2 cellular contexts compared by ENCODE assay signal in the genomic region with DNA sequence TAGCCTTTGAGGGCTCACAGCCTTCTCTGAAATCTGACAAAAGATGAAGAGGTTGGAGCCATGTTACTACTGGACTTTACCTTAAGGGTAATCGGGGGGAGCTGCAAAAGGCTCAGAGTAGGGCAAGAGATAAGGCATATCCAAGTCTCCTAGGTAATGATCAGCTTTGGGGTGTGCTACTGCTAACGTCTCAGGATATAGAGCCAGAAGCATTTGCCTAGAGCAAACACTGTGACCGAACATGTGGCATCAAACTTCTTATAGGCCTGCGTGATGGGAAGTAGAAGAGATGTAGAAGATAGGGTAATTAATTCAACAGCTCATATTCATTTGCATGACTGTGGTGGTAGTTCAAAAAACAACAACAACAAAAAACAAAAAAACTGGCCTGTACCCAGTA.
TF ChIP-seq lines count a peak whose summit lies in the region.

No MANE protein-coding gene starts in this region.

TF ChIP-seq in GM23338, 12 proteins besides CTCF, POLR2A, EP300 and RAD21 (continues in another document):
- no peak for TF ChIP-seq ZNF114 (CRISPR knock-in tag; IDR thresholded peaks at IDR 0.05)
- TF ChIP-seq ZNF331 (CRISPR knock-in tag; IDR thresholded peaks at IDR 0.05; ENCODE audit: low read depth): no peak
- TF ChIP-seq CREB1 (CRISPR knock-in tag; IDR thresholded peaks at IDR 0.05; ENCODE audit: low read depth): no peak
- TF ChIP-seq, protein P1, sequence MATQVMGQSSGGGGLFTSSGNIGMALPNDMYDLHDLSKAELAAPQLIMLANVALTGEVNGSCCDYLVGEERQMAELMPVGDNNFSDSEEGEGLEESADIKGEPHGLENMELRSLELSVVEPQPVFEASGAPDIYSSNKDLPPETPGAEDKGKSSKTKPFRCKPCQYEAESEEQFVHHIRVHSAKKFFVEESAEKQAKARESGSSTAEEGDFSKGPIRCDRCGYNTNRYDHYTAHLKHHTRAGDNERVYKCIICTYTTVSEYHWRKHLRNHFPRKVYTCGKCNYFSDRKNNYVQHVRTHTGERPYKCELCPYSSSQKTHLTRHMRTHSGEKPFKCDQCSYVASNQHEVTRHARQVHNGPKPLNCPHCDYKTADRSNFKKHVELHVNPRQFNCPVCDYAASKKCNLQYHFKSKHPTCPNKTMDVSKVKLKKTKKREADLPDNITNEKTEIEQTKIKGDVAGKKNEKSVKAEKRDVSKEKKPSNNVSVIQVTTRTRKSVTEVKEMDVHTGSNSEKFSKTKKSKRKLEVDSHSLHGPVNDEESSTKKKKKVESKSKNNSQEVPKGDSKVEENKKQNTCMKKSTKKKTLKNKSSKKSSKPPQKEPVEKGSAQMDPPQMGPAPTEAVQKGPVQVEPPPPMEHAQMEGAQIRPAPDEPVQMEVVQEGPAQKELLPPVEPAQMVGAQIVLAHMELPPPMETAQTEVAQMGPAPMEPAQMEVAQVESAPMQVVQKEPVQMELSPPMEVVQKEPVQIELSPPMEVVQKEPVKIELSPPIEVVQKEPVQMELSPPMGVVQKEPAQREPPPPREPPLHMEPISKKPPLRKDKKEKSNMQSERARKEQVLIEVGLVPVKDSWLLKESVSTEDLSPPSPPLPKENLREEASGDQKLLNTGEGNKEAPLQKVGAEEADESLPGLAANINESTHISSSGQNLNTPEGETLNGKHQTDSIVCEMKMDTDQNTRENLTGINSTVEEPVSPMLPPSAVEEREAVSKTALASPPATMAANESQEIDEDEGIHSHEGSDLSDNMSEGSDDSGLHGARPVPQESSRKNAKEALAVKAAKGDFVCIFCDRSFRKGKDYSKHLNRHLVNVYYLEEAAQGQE (IDR thresholded peaks at IDR 0.05; ENCODE audit: unreplicated experiment): no peak
- no peak for TF ChIP-seq STAT1 (IDR thresholded peaks at IDR 0.05; ENCODE audit: unreplicated experiment)
- TF ChIP-seq, protein P2, sequence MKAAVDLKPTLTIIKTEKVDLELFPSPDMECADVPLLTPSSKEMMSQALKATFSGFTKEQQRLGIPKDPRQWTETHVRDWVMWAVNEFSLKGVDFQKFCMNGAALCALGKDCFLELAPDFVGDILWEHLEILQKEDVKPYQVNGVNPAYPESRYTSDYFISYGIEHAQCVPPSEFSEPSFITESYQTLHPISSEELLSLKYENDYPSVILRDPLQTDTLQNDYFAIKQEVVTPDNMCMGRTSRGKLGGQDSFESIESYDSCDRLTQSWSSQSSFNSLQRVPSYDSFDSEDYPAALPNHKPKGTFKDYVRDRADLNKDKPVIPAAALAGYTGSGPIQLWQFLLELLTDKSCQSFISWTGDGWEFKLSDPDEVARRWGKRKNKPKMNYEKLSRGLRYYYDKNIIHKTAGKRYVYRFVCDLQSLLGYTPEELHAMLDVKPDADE (IDR thresholded peaks at IDR 0.05): no peak
- TF ChIP-seq POLR2AphosphoS5 (IDR thresholded peaks at IDR 0.05; ENCODE audit: low read depth): no peak
- no peak for TF ChIP-seq EZH2phosphoT487 (IDR thresholded peaks at IDR 0.05; ENCODE audit: unreplicated experiment)
- TF ChIP-seq EZH2 (IDR thresholded peaks at IDR 0.05; ENCODE audit: low read depth, unreplicated experiment): no peak
- TF ChIP-seq, protein P3, sequence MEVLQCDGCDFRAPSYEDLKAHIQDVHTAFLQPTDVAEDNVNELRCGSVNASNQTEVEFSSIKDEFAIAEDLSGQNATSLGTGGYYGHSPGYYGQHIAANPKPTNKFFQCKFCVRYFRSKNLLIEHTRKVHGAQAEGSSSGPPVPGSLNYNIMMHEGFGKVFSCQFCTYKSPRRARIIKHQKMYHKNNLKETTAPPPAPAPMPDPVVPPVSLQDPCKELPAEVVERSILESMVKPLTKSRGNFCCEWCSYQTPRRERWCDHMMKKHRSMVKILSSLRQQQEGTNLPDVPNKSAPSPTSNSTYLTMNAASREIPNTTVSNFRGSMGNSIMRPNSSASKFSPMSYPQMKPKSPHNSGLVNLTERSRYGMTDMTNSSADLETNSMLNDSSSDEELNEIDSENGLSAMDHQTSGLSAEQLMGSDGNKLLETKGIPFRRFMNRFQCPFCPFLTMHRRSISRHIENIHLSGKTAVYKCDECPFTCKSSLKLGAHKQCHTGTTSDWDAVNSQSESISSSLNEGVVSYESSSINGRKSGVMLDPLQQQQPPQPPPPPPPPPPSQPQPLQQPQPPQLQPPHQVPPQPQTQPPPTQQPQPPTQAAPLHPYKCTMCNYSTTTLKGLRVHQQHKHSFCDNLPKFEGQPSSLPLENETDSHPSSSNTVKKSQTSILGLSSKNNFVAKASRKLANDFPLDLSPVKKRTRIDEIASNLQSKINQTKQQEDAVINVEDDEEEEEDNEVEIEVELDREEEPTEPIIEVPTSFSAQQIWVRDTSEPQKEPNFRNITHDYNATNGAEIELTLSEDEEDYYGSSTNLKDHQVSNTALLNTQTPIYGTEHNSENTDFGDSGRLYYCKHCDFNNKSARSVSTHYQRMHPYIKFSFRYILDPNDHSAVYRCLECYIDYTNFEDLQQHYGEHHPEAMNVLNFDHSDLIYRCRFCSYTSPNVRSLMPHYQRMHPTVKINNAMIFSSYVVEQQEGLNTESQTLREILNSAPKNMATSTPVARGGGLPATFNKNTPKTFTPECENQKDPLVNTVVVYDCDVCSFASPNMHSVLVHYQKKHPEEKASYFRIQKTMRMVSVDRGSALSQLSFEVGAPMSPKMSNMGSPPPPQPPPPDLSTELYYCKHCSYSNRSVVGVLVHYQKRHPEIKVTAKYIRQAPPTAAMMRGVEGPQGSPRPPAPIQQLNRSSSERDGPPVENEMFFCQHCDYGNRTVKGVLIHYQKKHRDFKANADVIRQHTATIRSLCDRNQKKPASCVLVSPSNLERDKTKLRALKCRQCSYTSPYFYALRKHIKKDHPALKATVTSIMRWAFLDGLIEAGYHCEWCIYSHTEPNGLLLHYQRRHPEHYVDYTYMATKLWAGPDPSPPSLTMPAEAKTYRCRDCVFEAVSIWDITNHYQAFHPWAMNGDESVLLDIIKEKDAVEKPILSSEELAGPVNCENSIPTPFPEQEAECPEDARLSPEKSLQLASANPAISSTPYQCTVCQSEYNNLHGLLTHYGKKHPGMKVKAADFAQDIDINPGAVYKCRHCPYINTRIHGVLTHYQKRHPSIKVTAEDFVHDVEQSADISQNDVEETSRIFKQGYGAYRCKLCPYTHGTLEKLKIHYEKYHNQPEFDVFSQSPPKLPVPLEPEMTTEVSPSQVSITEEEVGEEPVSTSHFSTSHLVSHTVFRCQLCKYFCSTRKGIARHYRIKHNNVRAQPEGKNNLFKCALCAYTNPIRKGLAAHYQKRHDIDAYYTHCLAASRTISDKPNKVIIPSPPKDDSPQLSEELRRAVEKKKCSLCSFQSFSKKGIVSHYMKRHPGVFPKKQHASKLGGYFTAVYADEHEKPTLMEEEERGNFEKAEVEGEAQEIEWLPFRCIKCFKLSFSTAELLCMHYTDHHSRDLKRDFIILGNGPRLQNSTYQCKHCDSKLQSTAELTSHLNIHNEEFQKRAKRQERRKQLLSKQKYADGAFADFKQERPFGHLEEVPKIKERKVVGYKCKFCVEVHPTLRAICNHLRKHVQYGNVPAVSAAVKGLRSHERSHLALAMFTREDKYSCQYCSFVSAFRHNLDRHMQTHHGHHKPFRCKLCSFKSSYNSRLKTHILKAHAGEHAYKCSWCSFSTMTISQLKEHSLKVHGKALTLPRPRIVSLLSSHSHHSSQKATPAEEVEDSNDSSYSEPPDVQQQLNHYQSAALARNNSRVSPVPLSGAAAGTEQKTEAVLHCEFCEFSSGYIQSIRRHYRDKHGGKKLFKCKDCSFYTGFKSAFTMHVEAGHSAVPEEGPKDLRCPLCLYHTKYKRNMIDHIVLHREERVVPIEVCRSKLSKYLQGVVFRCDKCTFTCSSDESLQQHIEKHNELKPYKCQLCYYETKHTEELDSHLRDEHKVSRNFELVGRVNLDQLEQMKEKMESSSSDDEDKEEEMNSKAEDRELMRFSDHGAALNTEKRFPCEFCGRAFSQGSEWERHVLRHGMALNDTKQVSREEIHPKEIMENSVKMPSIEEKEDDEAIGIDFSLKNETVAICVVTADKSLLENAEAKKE (CRISPR knock-in tag; IDR thresholded peaks at IDR 0.05): no peak

TF ChIP-seq in K562, 482 proteins besides CTCF, POLR2A, EP300 and RAD21:
- TF ChIP-seq NR3C1 (CRISPR knock-in tag; IDR thresholded peaks at IDR 0.05) (no peak), HMBOX1 (IDR thresholded peaks at IDR 0.05) (0 out of 2 replicates have a peak, but pooled peaks have one; percentile 29), PRDM10 (IDR thresholded peaks at IDR 0.05; ENCODE audit: partially characterized antibody) (peak; percentile 9), TRIM24 (IDR thresholded peaks at IDR 0.05) (no peak)
